ENCODE assay signal across 9 cellular contexts in genomic region chr21:42784276-42784675, GRCh38.
DNase-seq lines count a peak whose midpoint lies in the region; ATAC-seq, FAIRE-seq and TF ChIP-seq lines count a peak whose summit lies in the region.
"Had no signal": no experiment of that assay in that cellular context is flagged by ENCODE, and none has a peak within 500 bp of the region (broad histone marks: within the 10 kb centered on the region; RNA-seq: fewer than 3 reads in every experiment).

No MANE protein-coding gene starts in this region.

- peak overlapping the region; percentile 20 for H3K4me3 ChIP-seq in HUES6 (ENCODE audit: low read depth, low read length)
- no peak overlapping the region for H3K4me3 ChIP-seq in kidney (ENCODE audit: low read length in 2 of 2)
- H3K4me3 ChIP-seq in spleen: peak overlapping the region in 4 of 8 donors; percentile 5 to 58 (median 25)

- peak overlapping the region; percentile 96 for H3K27ac Mint-ChIP-seq in activated T-helper 17 cell treated with anti-CD3 and anti-CD28 coated beads, Interleukin-2, amount 50 U/mL, for 72 hours

- H3K9me3 ChIP-seq in HUES6 (ENCODE audit: control insufficient read depth, insufficient read depth, low read depth, low read length) (peaks cover 2% of the 10 kb centered on the region; the same call in 1 of the 2 replicates), kidney (ENCODE audit: control insufficient read depth in 1 of 2, low read length in 2 of 2) (no peaks in the 10 kb centered on the region), spleen (peaks cover 0 to 4% (median 0%) of the 10 kb centered on the region in 8 donors)

- H3K4me1 ChIP-seq in HUES6 (ENCODE audit: control insufficient read depth, insufficient read depth, low read length): peaks cover 49% of the 10 kb centered on the region
- peaks cover 0 to 13% of the 10 kb centered on the region in 2 donors for H3K4me1 ChIP-seq in kidney (ENCODE audit: control insufficient read depth in 1 of 2, insufficient read depth in 1 of 2, low read depth in 1 of 2, low read length in 2 of 2)
- H3K4me1 ChIP-seq in spleen: peaks cover 15 to 58% (median 40%) of the 10 kb centered on the region in 6 donors

- H3K36me3 ChIP-seq in HUES6 (ENCODE audit: control insufficient read depth, insufficient read depth, low read length): no peaks in the 10 kb centered on the region; the same call in 1 of the 2 replicates
- H3K36me3 ChIP-seq in kidney (ENCODE audit: control insufficient read depth in 1 of 2, insufficient read depth in 2 of 2, low read length in 2 of 2): no peaks in the 10 kb centered on the region
- H3K36me3 ChIP-seq in spleen: no peaks in the 10 kb centered on the region

- no peaks in the 10 kb centered on the region for H3K9me3 Mint-ChIP-seq in activated T-helper 17 cell treated with anti-CD3 and anti-CD28 coated beads, Interleukin-2, amount 50 U/mL, for 72 hours

- no peaks in the 10 kb centered on the region for H3K27me3 Mint-ChIP-seq in activated T-helper 17 cell treated with anti-CD3 and anti-CD28 coated beads, Interleukin-2, amount 50 U/mL, for 72 hours

- H3K9ac ChIP-seq in HUES6 (ENCODE audit: low read length) (peak overlapping the region; percentile 62), kidney (ENCODE audit: low read length in 2 of 2) (peak overlapping the region in 1 of 2 donors; percentile 58)

- 13 to 26% (median 24%) methylated on average over 8 of the region's 8 CpGs for WGBS in spleen, 5 donors

- intact Hi-C loops in kidney (cut with DNase I) (no loop called here), spleen (cut with DNase I; ENCODE audit: low total_unique reads) (no loop called here)

- peak; percentile 73 for DNase-seq in kidney
- DNase-seq in spleen: peak; percentile 87
- DNase-seq in D721Med (ENCODE audit: insufficient read length, low spot score): no peak
- DNase-seq in T-helper 9 cell: no peak
- no peak for DNase-seq in germinal center (ENCODE audit: low spot score)

- peak overlapping the region; percentile 80 for H3K4me3 Mint-ChIP-seq in activated T-helper 17 cell treated with anti-CD3 and anti-CD28 coated beads, Interleukin-2, amount 50 U/mL, for 72 hours

- TF ChIP-seq CTCF in kidney (IDR thresholded peaks at IDR 0.05; ENCODE audit: borderline replicate concordance, extremely low read depth, insufficient read depth) (no peak), spleen (IDR thresholded peaks at IDR 0.05 in 8 of 11, conservative IDR thresholded peaks at IDR 0.05 in 3 of 11) (no peak), D721Med (IDR thresholded peaks at IDR 0.05; ENCODE audit: insufficient read depth, missing control alignments) (no peak)

- FAIRE-seq in kidney (lab: Jason Lieb, UNC) (no peak), D721Med (lab: Jason Lieb, UNC) (no peak)
- FAIRE-seq: TTC549 had no signal

- peaks cover 23% of the 10 kb centered on the region for H3K27me3 ChIP-seq in HUES6 (ENCODE audit: control insufficient read depth, insufficient read depth, low read length)
- H3K27me3 ChIP-seq in spleen (replicated peaks in 1 of 7): peaks cover 0 to 37% (median 9%) of the 10 kb centered on the region in 7 donors

- no peak for TF ChIP-seq POLR2A in spleen (IDR thresholded peaks at IDR 0.05)

- peaks cover 7% of the 10 kb centered on the region for H3K4me1 Mint-ChIP-seq in activated T-helper 17 cell treated with anti-CD3 and anti-CD28 coated beads, Interleukin-2, amount 50 U/mL, for 72 hours

- H3K27ac ChIP-seq in HUES6 (ENCODE audit: low read depth, low read length) (0 out of 2 replicates have a peak overlapping the region, but pooled peaks have one; percentile 62), kidney (ENCODE audit: low read depth in 2 of 2, low read length in 2 of 2) (peak overlapping the region; percentile 78 to 88), spleen (peak overlapping the region; percentile 76 to 93 (median 89))

- ATAC-seq in activated T-helper 17 cell treated with anti-CD3 and anti-CD28 coated beads, Interleukin-2, amount 50 U/mL, for 72 hours (replicated peaks): peak; percentile 47
- ATAC-seq in GM18909 (IDR thresholded peaks at IDR 0.05; ENCODE audit: poor library complexity, unreplicated experiment): no peak

- H3K36me3 Mint-ChIP-seq in activated T-helper 17 cell treated with anti-CD3 and anti-CD28 coated beads, Interleukin-2, amount 50 U/mL, for 72 hours (ENCODE audit: low read depth): no peaks in the 10 kb centered on the region

Comparison
In these comparisons a context has a peak if more than half of its experiments do, and no peak if none do; other contexts are left out.
1. DNase-seq: peak in kidney (single experiment) and spleen (single experiment); none in D721Med (single experiment), T-helper 9 cell (single experiment) and germinal center (single experiment).
2. Peak in every context shown above with its lines, with median percentiles within 50 percentile points of each other: H3K27ac ChIP-seq.